17 cellular contexts compared by ENCODE assay signal in the genomic region with DNA sequence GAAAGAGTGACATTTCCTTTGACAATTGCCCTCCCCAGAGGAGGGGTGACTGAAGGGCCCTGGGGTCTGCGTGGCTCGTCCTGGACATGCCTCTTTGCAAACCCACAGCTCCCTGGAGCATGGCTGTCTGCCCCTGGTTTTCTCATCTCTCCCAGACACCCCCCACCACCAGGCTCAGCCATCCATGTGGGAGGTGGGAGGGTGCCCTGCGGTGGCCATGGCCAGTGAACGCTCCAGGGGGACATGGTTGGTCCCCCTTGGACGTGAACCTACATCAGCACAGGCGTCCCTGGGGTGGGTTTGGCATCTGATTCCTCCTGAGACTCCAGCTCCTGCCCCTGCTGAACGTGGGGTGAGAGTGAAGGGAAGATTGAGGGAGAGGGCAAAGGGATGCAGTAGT.
DNase-seq lines count a peak whose midpoint lies in the region; ATAC-seq and TF ChIP-seq lines count a peak whose summit lies in the region.
"Had no signal": no experiment of that assay in that cellular context is flagged by ENCODE, and none has a peak within 500 bp of the region (broad histone marks: within the 10 kb centered on the region; RNA-seq: fewer than 3 reads in every experiment).

No MANE protein-coding gene starts in this region.

- H3K36me3 ChIP-seq in right atrium auricular region (no peaks in the 10 kb centered on the region), lower lobe of right lung (no peaks in the 10 kb centered on the region)

- H3K36me3 Mint-ChIP-seq in T-helper 2 cell treated with Interferon-gamma antibody and Interleukin-4, amounts not matched to agents 5 μg/mL and 100 μg/mL, for 36 hours (ENCODE audit: low read depth): no peaks in the 10 kb centered on the region
- H3K36me3 Mint-ChIP-seq: CD8-positive, alpha-beta T cell had no signal

- H3K9me3 ChIP-seq in right atrium auricular region (no peaks in the 10 kb centered on the region), lower lobe of right lung (no peaks in the 10 kb centered on the region)
- H3K9me3 ChIP-seq: A549 had no signal

- no peak for TF ChIP-seq CTCF in right atrium auricular region (IDR thresholded peaks at IDR 0.05)
- TF ChIP-seq CTCF in lower lobe of right lung (IDR thresholded peaks at IDR 0.05): no peak

- intact Hi-C loops in cardiac septum (cut with DNase I): no loop called here
- intact Hi-C loops in lower lobe of right lung (cut with DNase I): no loop called here
- intact Hi-C loops in posterior vena cava (cut with DNase I): no loop called here

- H3K27ac Mint-ChIP-seq in T-helper 2 cell treated with Interferon-gamma antibody and Interleukin-4, amounts not matched to agents 5 μg/mL and 100 μg/mL, for 36 hours: no peak overlapping the region
- H3K27ac Mint-ChIP-seq: CD8-positive, alpha-beta T cell had no signal

- H3K4me3 Mint-ChIP-seq in T-helper 2 cell treated with Interferon-gamma antibody and Interleukin-4, amounts not matched to agents 5 μg/mL and 100 μg/mL, for 36 hours: no peak overlapping the region
- H3K4me3 Mint-ChIP-seq: CD8-positive, alpha-beta T cell; H9 had no signal

- H3K9me3 Mint-ChIP-seq in T-helper 2 cell treated with Interferon-gamma antibody and Interleukin-4, amounts not matched to agents 5 μg/mL and 100 μg/mL, for 36 hours: no peaks in the 10 kb centered on the region
- H3K9me3 Mint-ChIP-seq: CD8-positive, alpha-beta T cell had no signal

- DNase-seq in cardiac septum (ENCODE audit: low spot score) (peak; percentile 44), right atrium auricular region (ENCODE audit: low spot score) (no peak), lower lobe of right lung (peak; percentile 24), posterior vena cava (ENCODE audit: low spot score) (peak; percentile 69)
- no peak for DNase-seq in effector CD4-positive, alpha-beta T cell
- no peak for DNase-seq in T-helper 2 cell treated with Interferon-gamma antibody and Interleukin-4, amounts not matched to agents 5 μg/mL and 100 μg/mL, for 36 hours (ENCODE audit: low spot score)
- DNase-seq: AML-193; Calu3; CD8-positive, alpha-beta T cell; DMS79 treated with DMSO at 0.1 percent for 48 hours; GF-D8; GOT3; H9 had no signal

- H3K4me3 ChIP-seq in right atrium auricular region: no peak overlapping the region
- no peak overlapping the region for H3K4me3 ChIP-seq in lower lobe of right lung
- H3K4me3 ChIP-seq: A549 had no signal

- ATAC-seq in lower lobe of right lung (no peak), GM21717 (IDR thresholded peaks at IDR 0.05; ENCODE audit: unreplicated experiment) (no peak), GM19395 (IDR thresholded peaks at IDR 0.05; ENCODE audit: unreplicated experiment) (no peak)
- ATAC-seq: A549; CD8-positive, alpha-beta T cell had no signal

- H3K27me3 ChIP-seq in right atrium auricular region: no peaks in the 10 kb centered on the region
- H3K27me3 ChIP-seq in lower lobe of right lung (ENCODE audit: low read depth): no peaks in the 10 kb centered on the region

- no peak overlapping the region for H3K27ac ChIP-seq in right atrium auricular region
- no peak overlapping the region for H3K27ac ChIP-seq in lower lobe of right lung
- H3K27ac ChIP-seq: 22Rv1, A549 had no signal

- no peaks in the 10 kb centered on the region for H3K4me1 ChIP-seq in right atrium auricular region
- H3K4me1 ChIP-seq in lower lobe of right lung: no peaks in the 10 kb centered on the region
- H3K4me1 ChIP-seq: A549 had no signal

- no peaks in the 10 kb centered on the region for H3K4me1 Mint-ChIP-seq in T-helper 2 cell treated with Interferon-gamma antibody and Interleukin-4, amounts not matched to agents 5 μg/mL and 100 μg/mL, for 36 hours (ENCODE audit: low read depth)
- H3K4me1 Mint-ChIP-seq: H9 had no signal

- no peaks in the 10 kb centered on the region for H3K27me3 Mint-ChIP-seq in T-helper 2 cell treated with Interferon-gamma antibody and Interleukin-4, amounts not matched to agents 5 μg/mL and 100 μg/mL, for 36 hours (ENCODE audit: low read depth)

Comparison
In these comparisons a context has a peak if more than half of its experiments do, and no peak if none do; other contexts are left out.
1. DNase-seq: peak in cardiac septum (single experiment), lower lobe of right lung (single experiment) and posterior vena cava (single experiment); none in right atrium auricular region (single experiment), effector CD4-positive, alpha-beta T cell (single experiment) and T-helper 2 cell treated with Interferon-gamma antibody and Interleukin-4, amounts not matched to agents 5 μg/mL and 100 μg/mL, for 36 hours (single experiment).